ENCODE assay signal across 25 cellular contexts in the genomic region with DNA sequence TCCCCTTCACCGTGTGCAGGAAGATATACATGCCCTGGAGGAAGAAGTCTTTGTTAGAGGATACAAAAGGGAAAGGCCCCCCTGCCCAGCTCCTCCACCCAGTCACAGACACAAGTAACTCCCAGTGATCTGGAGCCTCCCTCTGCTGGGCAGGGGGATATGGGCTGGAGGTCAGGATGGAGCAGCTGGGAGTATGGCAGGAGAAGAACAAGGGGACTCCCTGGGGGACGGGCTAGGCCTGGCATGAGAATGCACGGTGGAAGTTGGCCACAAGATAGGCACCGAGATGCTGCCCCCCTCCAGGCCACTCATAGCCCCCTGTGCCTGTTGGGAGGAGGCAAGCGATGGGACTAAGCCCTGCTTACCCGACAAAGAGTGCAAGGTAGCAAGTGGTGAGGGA. TPM values are rescaled to one million over a fixed set of nuclear protein-coding genes. Genes with fewer than 3 reads are reported as not detected.
DNase-seq lines count a peak whose midpoint lies in the region; ATAC-seq and FAIRE-seq lines count a peak whose summit lies in the region.
"Had no signal": no experiment of that assay in that cellular context is flagged by ENCODE, and none has a peak within 500 bp of the region (broad histone marks: within the 10 kb centered on the region; RNA-seq: fewer than 3 reads in every experiment).

No MANE protein-coding gene starts in this region.

- ATAC-seq in activated naive CD8-positive, alpha-beta T cell treated with anti-CD3 and anti-CD28 coated beads, Interleukin-2, amount 10 ng/mL, durations not matched to agents 7 days and 5 days (ENCODE audit: low read depth) = no peak
- no peak for ATAC-seq in naive thymus-derived CD4-positive, alpha-beta T cell
- ATAC-seq in HG02840 (IDR thresholded peaks at IDR 0.05; ENCODE audit: low FRiP score, unreplicated experiment) = no peak

- peak overlapping the region; percentile 92 for H3K27ac Mint-ChIP-seq in activated CD4-positive, alpha-beta T cell treated with anti-CD3 and anti-CD28 coated beads, Interleukin-2, amount 10 ng/mL, durations not matched to agents 24 days and 14 days
- peak overlapping the region; percentile 94 for H3K27ac Mint-ChIP-seq in activated naive CD8-positive, alpha-beta T cell treated with anti-CD3 and anti-CD28 coated beads, Interleukin-2, amount 10 ng/mL, durations not matched to agents 7 days and 5 days
- peak overlapping the region; percentile 58 to 96 (median 86) for H3K27ac Mint-ChIP-seq in naive thymus-derived CD4-positive, alpha-beta T cell
- H3K27ac Mint-ChIP-seq: nephron, progenitor cell of endocrine pancreas had no signal

- peaks cover 15 to 64% (median 16%) of the 10 kb centered on the region in 3 experiments for H3K36me3 ChIP-seq in naive thymus-derived CD4-positive, alpha-beta T cell (ENCODE audit: control insufficient read depth in 2 of 3, insufficient read depth in 3 of 3, low read length in 3 of 3)

- intact Hi-C loops in activated CD4-positive, alpha-beta T cell treated with anti-CD3 and anti-CD28 coated beads, Interleukin-2, amount 10 ng/mL, durations not matched to agents 24 days and 14 days (cut with micrococcal nuclease) = loop anchor here (10.0 kb wide), 2 partner anchors 168 to 238 kb away; a partner anchor contains a TSS
- intact Hi-C loops in naive thymus-derived CD4-positive, alpha-beta T cell (cut with micrococcal nuclease) = no loop called here

- H3K4me1 Mint-ChIP-seq in activated CD4-positive, alpha-beta T cell treated with anti-CD3 and anti-CD28 coated beads, Interleukin-2, amount 10 ng/mL, durations not matched to agents 24 days and 14 days = peaks cover 75% of the 10 kb centered on the region
- H3K4me1 Mint-ChIP-seq in activated naive CD8-positive, alpha-beta T cell treated with anti-CD3 and anti-CD28 coated beads, Interleukin-2, amount 10 ng/mL, durations not matched to agents 7 days and 5 days = peaks cover 65% of the 10 kb centered on the region
- peaks cover 26 to 83% (median 81%) of the 10 kb centered on the region in 7 donors for H3K4me1 Mint-ChIP-seq in naive thymus-derived CD4-positive, alpha-beta T cell

- POLR2A ChIA-PET in activated naive CD8-positive, alpha-beta T cell treated with anti-CD3 and anti-CD28 coated beads, Interleukin-2, amount 10 ng/mL, durations not matched to agents 7 days and 5 days (lab: Charles Lee) = interaction anchor here (0.7 to 1.8 kb wide), 2 partner anchors 14 to 17 kb away, joined by 3 to 4 read pairs; no protein-coding TSS in a partner anchor
- POLR2A ChIA-PET in naive thymus-derived CD4-positive, alpha-beta T cell (lab: Charles Lee) = interaction anchor here (0.8 to 1.5 kb wide), 4 partner anchors 12 to 190 kb away, joined by 3 to 4 read pairs (median 4); no protein-coding TSS in a partner anchor

- DNase-seq in activated CD4-positive, alpha-beta T cell treated with anti-CD3 and anti-CD28 coated beads, Interleukin-2, amount 10 ng/mL, durations not matched to agents 24 days and 14 days = no peak
- DNase-seq in activated CD4-positive, alpha-beta T cell treated with anti-CD3 and anti-CD28 coated beads for 1 hour = no peak
- no peak for DNase-seq in HTR-8/SVneo (ENCODE audit: insufficient read length, low spot score)
- DNase-seq in activated naive CD8-positive, alpha-beta T cell treated with anti-CD3 and anti-CD28 coated beads, Interleukin-2, amount 10 ng/mL, durations not matched to agents 7 days and 5 days = no peak
- DNase-seq in naive thymus-derived CD4-positive, alpha-beta T cell = no peak
- DNase-seq in hippocampal formation (lab: John Stamatoyannopoulos, UW) = no peak
- no peak for DNase-seq in stimulated activated CD8-positive, alpha-beta memory T cell treated with anti-CD3 and anti-CD28 coated beads, Interleukin-4, amount 100 ng/mL, for 48 hours
- DNase-seq: brain microvascular endothelial cell; GF-D8; GOT3; hypothalamus; NCI-H526; small intestine; stimulated activated CD4-positive, alpha-beta T cell treated with anti-CD3 and anti-CD28 coated beads, Interleukin-2, amount 100 ng/mL, for 48 hours had no signal

- CTCF ChIA-PET in naive thymus-derived CD4-positive, alpha-beta T cell (lab: Charles Lee) = interaction anchor here (1.6 kb wide), 1 partner anchor 301 kb away, joined by 4 read pairs; no protein-coding TSS in a partner anchor

- no peak overlapping the region for H3K4me3 ChIP-seq in naive thymus-derived CD4-positive, alpha-beta T cell (ENCODE audit: low read length)
- H3K4me3 ChIP-seq: coronary artery, suprapubic skin had no signal

- H3K36me3 Mint-ChIP-seq in activated CD4-positive, alpha-beta T cell treated with anti-CD3 and anti-CD28 coated beads, Interleukin-2, amount 10 ng/mL, durations not matched to agents 24 days and 14 days (ENCODE audit: low read depth) = peaks cover 45% of the 10 kb centered on the region
- H3K36me3 Mint-ChIP-seq in activated naive CD8-positive, alpha-beta T cell treated with anti-CD3 and anti-CD28 coated beads, Interleukin-2, amount 10 ng/mL, durations not matched to agents 7 days and 5 days = peaks cover 47% of the 10 kb centered on the region
- peaks cover 11 to 64% (median 31%) of the 10 kb centered on the region in 5 donors for H3K36me3 Mint-ChIP-seq in naive thymus-derived CD4-positive, alpha-beta T cell

- no peaks in the 10 kb centered on the region for H3K9me3 Mint-ChIP-seq in activated CD4-positive, alpha-beta T cell treated with anti-CD3 and anti-CD28 coated beads, Interleukin-2, amount 10 ng/mL, durations not matched to agents 24 days and 14 days
- H3K9me3 Mint-ChIP-seq in activated naive CD8-positive, alpha-beta T cell treated with anti-CD3 and anti-CD28 coated beads, Interleukin-2, amount 10 ng/mL, durations not matched to agents 7 days and 5 days = no peaks in the 10 kb centered on the region
- no peaks in the 10 kb centered on the region for H3K9me3 Mint-ChIP-seq in naive thymus-derived CD4-positive, alpha-beta T cell
- H3K9me3 Mint-ChIP-seq: nephron had no signal

- H3K9me3 ChIP-seq in naive thymus-derived CD4-positive, alpha-beta T cell (ENCODE audit: control insufficient read depth in 2 of 3, low read length in 3 of 3) = no peaks in the 10 kb centered on the region
- H3K9me3 ChIP-seq: suprapubic skin had no signal

- H3K27ac ChIP-seq in naive thymus-derived CD4-positive, alpha-beta T cell (ENCODE audit: low read depth, low read length) = peak overlapping the region; percentile 87
- H3K27ac ChIP-seq: brain microvascular endothelial cell, coronary artery, suprapubic skin had no signal

- no peaks in the 10 kb centered on the region for H3K27me3 ChIP-seq in naive thymus-derived CD4-positive, alpha-beta T cell (ENCODE audit: control insufficient read depth in 2 of 2, insufficient read depth in 2 of 2, low read length in 2 of 2)
- H3K27me3 ChIP-seq: brain microvascular endothelial cell, suprapubic skin had no signal

- no peaks in the 10 kb centered on the region for H3K27me3 Mint-ChIP-seq in activated CD4-positive, alpha-beta T cell treated with anti-CD3 and anti-CD28 coated beads, Interleukin-2, amount 10 ng/mL, durations not matched to agents 24 days and 14 days
- H3K27me3 Mint-ChIP-seq in activated naive CD8-positive, alpha-beta T cell treated with anti-CD3 and anti-CD28 coated beads, Interleukin-2, amount 10 ng/mL, durations not matched to agents 7 days and 5 days = no peaks in the 10 kb centered on the region
- no peaks in the 10 kb centered on the region for H3K27me3 Mint-ChIP-seq in naive thymus-derived CD4-positive, alpha-beta T cell
- H3K27me3 Mint-ChIP-seq: progenitor cell of endocrine pancreas had no signal

- H3K4me3 Mint-ChIP-seq in activated CD4-positive, alpha-beta T cell treated with anti-CD3 and anti-CD28 coated beads, Interleukin-2, amount 10 ng/mL, durations not matched to agents 24 days and 14 days = peak overlapping the region; percentile 62
- peak overlapping the region; percentile 45 for H3K4me3 Mint-ChIP-seq in activated naive CD8-positive, alpha-beta T cell treated with anti-CD3 and anti-CD28 coated beads, Interleukin-2, amount 10 ng/mL, durations not matched to agents 7 days and 5 days
- peak overlapping the region; percentile 29 to 97 (median 62) for H3K4me3 Mint-ChIP-seq in naive thymus-derived CD4-positive, alpha-beta T cell
- H3K4me3 Mint-ChIP-seq: nephron had no signal

- H3K4me1 ChIP-seq in naive thymus-derived CD4-positive, alpha-beta T cell (ENCODE audit: control insufficient read depth in 2 of 2, insufficient read depth in 2 of 2, low read length in 2 of 2) = peaks cover 67 to 74% of the 10 kb centered on the region in 2 donors

- peak; percentile 57 for FAIRE-seq in HTR-8/SVneo (lab: Jason Lieb, UNC)
- FAIRE-seq: A204.1, endometrium, GM12891, small intestine had no signal

RNA-seq across cellular contexts. Expression of a gene that starts 4.2 kb away (rescaled TPM):
- total RNA-seq in activated CD4-positive, alpha-beta T cell treated with anti-CD3 and anti-CD28 coated beads, Interleukin-2, amount 10 ng/mL, durations not matched to agents 24 days and 14 days = 65.7 and 65.8 TPM in 2 replicates
- 100 to 1,000 TPM; 149 to 159 TPM for total RNA-seq in activated naive CD8-positive, alpha-beta T cell treated with anti-CD3 and anti-CD28 coated beads, Interleukin-2, amount 10 ng/mL, durations not matched to agents 7 days and 5 days
- total RNA-seq in naive thymus-derived CD4-positive, alpha-beta T cell = 100 to 1,000 TPM in 3 of 5 experiments, 10 to 100 TPM in 2; 77.6 to 205 (median 110) TPM
- 100 to 1,000 TPM; 167 to 197 TPM for polyA plus RNA-seq in naive thymus-derived CD4-positive, alpha-beta T cell

RNA-seq across cellular contexts. Expression of a gene that starts 4.3 kb away (rescaled TPM):
- total RNA-seq in activated CD4-positive, alpha-beta T cell treated with anti-CD3 and anti-CD28 coated beads, Interleukin-2, amount 10 ng/mL, durations not matched to agents 24 days and 14 days = not detected in 2 replicates
- total RNA-seq in activated naive CD8-positive, alpha-beta T cell treated with anti-CD3 and anti-CD28 coated beads, Interleukin-2, amount 10 ng/mL, durations not matched to agents 7 days and 5 days = not detected
- under 1 TPM in 1 of 5 experiments, not detected in 4; 0.27 TPM for total RNA-seq in naive thymus-derived CD4-positive, alpha-beta T cell
- polyA plus RNA-seq in naive thymus-derived CD4-positive, alpha-beta T cell = not detected
- total RNA-seq: HT-29, kidney epithelial cell, progenitor cell of endocrine pancreas had no signal
- polyA plus RNA-seq: BJ, small intestine had no signal

RNA-seq across cellular contexts. Expression of a gene that starts 4.8 kb away (rescaled TPM):
- 22.1 and 22.7 TPM in 2 replicates for total RNA-seq in activated CD4-positive, alpha-beta T cell treated with anti-CD3 and anti-CD28 coated beads, Interleukin-2, amount 10 ng/mL, durations not matched to agents 24 days and 14 days
- total RNA-seq in activated naive CD8-positive, alpha-beta T cell treated with anti-CD3 and anti-CD28 coated beads, Interleukin-2, amount 10 ng/mL, durations not matched to agents 7 days and 5 days = 10 to 100 TPM; 67.0 to 69.8 TPM
- 10 to 100 TPM; 25.6 to 92.4 (median 53.8) TPM for total RNA-seq in naive thymus-derived CD4-positive, alpha-beta T cell
- 1 to 10 TPM; 1.7 to 2.1 TPM for polyA plus RNA-seq in naive thymus-derived CD4-positive, alpha-beta T cell

RNA-seq across cellular contexts. Expression of a gene that starts 39.6 kb away (rescaled TPM):
- total RNA-seq in activated CD4-positive, alpha-beta T cell treated with anti-CD3 and anti-CD28 coated beads, Interleukin-2, amount 10 ng/mL, durations not matched to agents 24 days and 14 days = 0.69 and 0.84 TPM in 2 replicates
- under 1 TPM in 1 of 2 experiments, not detected in 1; 0.26 TPM for total RNA-seq in activated naive CD8-positive, alpha-beta T cell treated with anti-CD3 and anti-CD28 coated beads, Interleukin-2, amount 10 ng/mL, durations not matched to agents 7 days and 5 days
- 1 to 10 TPM in 1 of 5 experiments, under 1 TPM in 2, not detected in 2; 0.22 to 2.4 (median 0.75) TPM for total RNA-seq in naive thymus-derived CD4-positive, alpha-beta T cell
- polyA plus RNA-seq in naive thymus-derived CD4-positive, alpha-beta T cell = under 1 TPM; 0.61 to 0.69 TPM
- total RNA-seq: HT-29, kidney epithelial cell, progenitor cell of endocrine pancreas had no signal
- polyA plus RNA-seq: BJ had no signal

RNA-seq across cellular contexts. Expression of a gene that starts 55.2 kb away (rescaled TPM):
- total RNA-seq in activated CD4-positive, alpha-beta T cell treated with anti-CD3 and anti-CD28 coated beads, Interleukin-2, amount 10 ng/mL, durations not matched to agents 24 days and 14 days = not detected in 2 replicates
- under 1 TPM in 1 of 2 experiments, not detected in 1; 0.14 TPM for total RNA-seq in activated naive CD8-positive, alpha-beta T cell treated with anti-CD3 and anti-CD28 coated beads, Interleukin-2, amount 10 ng/mL, durations not matched to agents 7 days and 5 days
- total RNA-seq in naive thymus-derived CD4-positive, alpha-beta T cell = under 1 TPM in 3 of 5 experiments, not detected in 2; 0.17 to 0.84 (median 0.51) TPM
- under 1 TPM in 1 of 2 donors, not detected in 1; 0.11 TPM for polyA plus RNA-seq in naive thymus-derived CD4-positive, alpha-beta T cell
- total RNA-seq: HT-29, kidney epithelial cell, progenitor cell of endocrine pancreas, suprapubic skin had no signal
- polyA plus RNA-seq: BJ, small intestine had no signal
